22 cellular contexts compared by ENCODE assay signal in genomic region chr9:131823701-131824146, GRCh38.
A peak's percentile ranks its signal among the peaks of the same experiment; 100 is the strongest.
DNase-seq lines count a peak whose midpoint lies in the region; ATAC-seq, FAIRE-seq and TF ChIP-seq lines count a peak whose summit lies in the region.
"Had no signal": no experiment of that assay in that cellular context is flagged by ENCODE, and none has a peak within 500 bp of the region (broad histone marks: within the 10 kb centered on the region; RNA-seq: fewer than 3 reads in every experiment).

No MANE protein-coding gene starts in this region.

- H3K4ac ChIP-seq in H1 (replicated peaks; ENCODE audit: insufficient read length, low read depth, low read length): no peak overlapping the region

- FAIRE-seq in H1 (lab: Jason Lieb, UNC): no peak
- FAIRE-seq: D721Med, G401.6, GM12891, HepG2, HTR-8/SVneo had no signal

- H3K27me3 ChIP-seq in H7 (ENCODE audit: control insufficient read depth, insufficient read depth, low read length) (no peaks in the 10 kb centered on the region), H1 (replicated peaks in 1 of 4; ENCODE audit: control insufficient read depth in 3 of 4, extremely low read depth in 1 of 4, insufficient read depth in 3 of 4, low read length in 3 of 4) (no peaks in the 10 kb centered on the region), colonic mucosa (no peaks in the 10 kb centered on the region)

- TF ChIP-seq CTCF in H1 (IDR thresholded peaks at IDR 0.05; ENCODE audit: control extremely low read depth in 1 of 3, insufficient read depth in 1 of 3, low read depth in 1 of 3, low read length in 3 of 3): no peak
- no peak for TF ChIP-seq CTCF in neural crest cell (conservative IDR thresholded peaks at IDR 0.05)
- no peak for TF ChIP-seq CTCF in colonic mucosa (IDR thresholded peaks at IDR 0.05)

- H2AK5ac ChIP-seq in H1 (ENCODE audit: low read depth, low read length): no peak overlapping the region

- no peak overlapping the region for H3K56ac ChIP-seq in H1 (replicated peaks; ENCODE audit: insufficient read length, low read depth, low read length)

- no peak overlapping the region for H2BK15ac ChIP-seq in H1 (ENCODE audit: low read length)

- no peak overlapping the region for H2AFZ ChIP-seq in H1 (ENCODE audit: low read length)

- POLR2A ChIA-PET in H1 (lab: Charles Lee; ENCODE audit: partially characterized antibody): no interaction called here

- no peak overlapping the region for H3K23ac ChIP-seq in H1 (ENCODE audit: insufficient read length)

- H3K4me1 Mint-ChIP-seq in neural crest cell: peaks cover 20% of the 10 kb centered on the region
- no peaks in the 10 kb centered on the region for H3K4me1 Mint-ChIP-seq in stimulated activated effector memory CD8-positive, alpha-beta T cell treated with anti-CD3 and anti-CD28 coated beads, Interleukin-12 subunit alpha, Interleukin-12 subunit beta, amount 100 ng/mL, for 72 hours
- H3K4me1 Mint-ChIP-seq: B cell had no signal

- 0 out of 2 replicates have a peak overlapping the region, but pooled peaks have one; percentile 13 for H2BK20ac ChIP-seq in H1 (ENCODE audit: low read length)

- H2BK5ac ChIP-seq in H1 (ENCODE audit: low read depth, low read length): no peak overlapping the region

- H3K36me3 Mint-ChIP-seq in neural crest cell (ENCODE audit: low read depth): no peaks in the 10 kb centered on the region
- H3K36me3 Mint-ChIP-seq in stimulated activated effector memory CD8-positive, alpha-beta T cell treated with anti-CD3 and anti-CD28 coated beads, Interleukin-12 subunit alpha, Interleukin-12 subunit beta, amount 100 ng/mL, for 72 hours: no peaks in the 10 kb centered on the region

- H3K27ac Mint-ChIP-seq in neural crest cell (ENCODE audit: unreplicated experiment): no peak overlapping the region
- no peak overlapping the region for H3K27ac Mint-ChIP-seq in stimulated activated effector memory CD8-positive, alpha-beta T cell treated with anti-CD3 and anti-CD28 coated beads, Interleukin-12 subunit alpha, Interleukin-12 subunit beta, amount 100 ng/mL, for 72 hours
- H3K27ac Mint-ChIP-seq: B cell; CD4-positive, alpha-beta T cell; HFFc6 had no signal

- DNase-seq in H7 (peak; percentile 65), H1 (ENCODE audit: low read depth in 1 of 2, low spot score in 2 of 2) (no peak), neural crest cell (ENCODE audit: low read depth, low spot score) (peak; percentile 32), colonic mucosa (no peak), AML-193 (lab: John Stamatoyannopoulos, UW) (no peak), activated gamma-delta T cell (lab: John Stamatoyannopoulos, UW) (no peak)
- DNase-seq in stimulated activated effector memory CD8-positive, alpha-beta T cell treated with anti-CD3 and anti-CD28 coated beads, Interleukin-12 subunit alpha, Interleukin-12 subunit beta, amount 100 ng/mL, for 72 hours (ENCODE audit: low spot score in 2 of 2): no peak
- DNase-seq: ACHN; C1 segment of cervical spinal cord; CD4-positive, alpha-beta T cell; DMS153; DMS79 treated with DMSO at 0.1 percent for 48 hours; EL; GOT3; HCEC 1CT; HFFc6 had no signal

- no peak overlapping the region for H3K18ac ChIP-seq in H1 (ENCODE audit: extremely low read depth, low read length)

- no peaks in the 10 kb centered on the region for H3K9me3 Mint-ChIP-seq in neural crest cell
- no peaks in the 10 kb centered on the region for H3K9me3 Mint-ChIP-seq in stimulated activated effector memory CD8-positive, alpha-beta T cell treated with anti-CD3 and anti-CD28 coated beads, Interleukin-12 subunit alpha, Interleukin-12 subunit beta, amount 100 ng/mL, for 72 hours
- H3K9me3 Mint-ChIP-seq: CD4-positive, alpha-beta T cell; HFFc6 had no signal

- H3K9ac ChIP-seq in H1 (replicated peaks in 1 of 4; ENCODE audit: extremely low read depth in 1 of 4, low read depth in 3 of 4, low read length in 3 of 4) (no peak overlapping the region), colonic mucosa (ENCODE audit: low read depth in 2 of 2, low read length in 2 of 2) (no peak overlapping the region)

- no peaks in the 10 kb centered on the region for H3K79me2 ChIP-seq in H1 (ENCODE audit: control insufficient read depth in 1 of 2, insufficient read depth in 2 of 2, low read length in 2 of 2)

- no peak overlapping the region for H3K4me2 ChIP-seq in H1 (ENCODE audit: insufficient read depth in 1 of 2, low read depth in 2 of 2, low read length in 2 of 2)

- H3K4me3 Mint-ChIP-seq in neural crest cell: no peak overlapping the region
- H3K4me3 Mint-ChIP-seq in stimulated activated effector memory CD8-positive, alpha-beta T cell treated with anti-CD3 and anti-CD28 coated beads, Interleukin-12 subunit alpha, Interleukin-12 subunit beta, amount 100 ng/mL, for 72 hours: no peak overlapping the region
- H3K4me3 Mint-ChIP-seq: B cell; CD4-positive, alpha-beta T cell; HFFc6 had no signal

- H4K5ac ChIP-seq in H1 (ENCODE audit: insufficient read length, low read depth, low read length): no peak overlapping the region

- 90% methylated on average over 32 of the region's 35 CpGs; no CpG with 5 or more reads in 1 of the 2 experiments for WGBS in H1 (ENCODE audit: extremely low coverage in 1 of 2, insufficient coverage in 1 of 2, insufficient read length in 1 of 2, insufficient replicate concordance in 2 of 2, low coverage in 1 of 2, low lambda C conversion rate in 2 of 2, missing lambda C conversion rate in 1 of 2), 2 experiments

- H3K9me3 ChIP-seq in H1 (ENCODE audit: insufficient read depth in 2 of 2, low read depth in 1 of 2, low read length in 1 of 2): no peaks in the 10 kb centered on the region
- H3K9me3 ChIP-seq in colonic mucosa: no peaks in the 10 kb centered on the region

- no peak for TF ChIP-seq RAD21 in H1 (IDR thresholded peaks at IDR 0.05 in 1 of 2, conservative IDR thresholded peaks at IDR 0.05 in 1 of 2; ENCODE audit: low read depth in 2 of 2, low read length in 2 of 2)

- CTCF ChIA-PET in H1 (lab: Charles Lee; ENCODE audit: partially characterized antibody): interaction anchor here (0.9 to 4.9 kb wide), 6 partner anchors 10 to 42 kb away, joined by 3 to 17 read pairs (median 4); no protein-coding TSS in a partner anchor

- H3K27ac ChIP-seq in H1 (ENCODE audit: low read depth, low read length) (no peak overlapping the region), colonic mucosa (no peak overlapping the region)

- no peak overlapping the region for H2BK120ac ChIP-seq in H1 (replicated peaks; ENCODE audit: low read depth, low read length)

- no peaks in the 10 kb centered on the region for H4K20me1 ChIP-seq in H1 (replicated peaks in 1 of 2; ENCODE audit: control insufficient read depth in 1 of 2, insufficient read depth in 2 of 2, low read length in 2 of 2)

- no peaks in the 10 kb centered on the region for H3K79me1 ChIP-seq in H1 (ENCODE audit: low read depth, low read length)

- no peak for TF ChIP-seq POLR2A in H1 (IDR thresholded peaks at IDR 0.05; ENCODE audit: control extremely low read depth in 1 of 2, low read depth in 2 of 2, low read length in 2 of 2)

- H3K4me3 ChIP-seq in H7 (ENCODE audit: insufficient read depth, low read depth, low read length): no peak overlapping the region
- H3K4me3 ChIP-seq in H1 (ENCODE audit: extremely low read depth in 1 of 4, insufficient read depth in 2 of 4, low read depth in 3 of 4, low read length in 4 of 4): no peak overlapping the region
- no peak overlapping the region for H3K4me3 ChIP-seq in colonic mucosa

- no peak overlapping the region for H4K91ac ChIP-seq in H1 (replicated peaks; ENCODE audit: insufficient read length, low read length)

- intact Hi-C loops in colonic mucosa (cut with DNase I): no loop called here

- no peaks in the 10 kb centered on the region for H3K36me3 ChIP-seq in H7 (replicated peaks; ENCODE audit: control insufficient read depth, insufficient read depth, low read length)
- H3K36me3 ChIP-seq in H1 (ENCODE audit: control insufficient read depth in 2 of 4, insufficient read depth in 4 of 4, low read length in 3 of 4): no peaks in the 10 kb centered on the region
- no peaks in the 10 kb centered on the region for H3K36me3 ChIP-seq in colonic mucosa

- ATAC-seq in stimulated activated effector memory CD8-positive, alpha-beta T cell treated with anti-CD3 and anti-CD28 coated beads, Interleukin-12 subunit alpha, Interleukin-12 subunit beta, amount 100 ng/mL, for 72 hours: peak; percentile 21

- peaks cover 8% of the 10 kb centered on the region for H3K27me3 Mint-ChIP-seq in neural crest cell (ENCODE audit: low read depth)

- peak overlapping the region; percentile 53; the same call in 1 of the 2 replicates for H4K8ac ChIP-seq in H1 (ENCODE audit: extremely low read depth, insufficient read depth, low read length)

- no peak for TF ChIP-seq EP300 in H1 (IDR thresholded peaks at IDR 0.05; ENCODE audit: borderline replicate concordance in 1 of 2, low read depth in 2 of 2, low read length in 2 of 2)

- no peak overlapping the region for H2BK12ac ChIP-seq in H1 (ENCODE audit: low read depth, low read length)

- H3K14ac ChIP-seq in H1 (ENCODE audit: insufficient read length): no peak overlapping the region

- H3K4me1 ChIP-seq in H1 (replicated peaks in 1 of 4; ENCODE audit: control insufficient read depth in 3 of 4, insufficient read depth in 4 of 4, low read length in 3 of 4) (no peaks in the 10 kb centered on the region), colonic mucosa (no peaks in the 10 kb centered on the region)

- no peaks in the 10 kb centered on the region for H3K23me2 ChIP-seq in H1 (ENCODE audit: low read depth, low read length)

TF ChIP-seq in H1, 55 proteins besides CTCF, POLR2A, EP300 and RAD21 (continues in another document):
- TF ChIP-seq POU5F1 (IDR thresholded peaks at IDR 0.05; ENCODE audit: low read depth, low read length): no peak
- TF ChIP-seq EGR1 (IDR thresholded peaks at IDR 0.05; ENCODE audit: borderline replicate concordance, low read depth, low read length): no peak
- TF ChIP-seq CHD1 (IDR thresholded peaks at IDR 0.05; ENCODE audit: low read depth, low read length): no peak
- no peak for TF ChIP-seq TEAD4 (IDR thresholded peaks at IDR 0.05; ENCODE audit: low read depth, low read length)
- TF ChIP-seq, protein P1, sequence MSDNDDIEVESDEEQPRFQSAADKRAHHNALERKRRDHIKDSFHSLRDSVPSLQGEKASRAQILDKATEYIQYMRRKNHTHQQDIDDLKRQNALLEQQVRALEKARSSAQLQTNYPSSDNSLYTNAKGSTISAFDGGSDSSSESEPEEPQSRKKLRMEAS (IDR thresholded peaks at IDR 0.05): no peak
- no peak for TF ChIP-seq BACH1 (IDR thresholded peaks at IDR 0.05; ENCODE audit: low read length)
- TF ChIP-seq SRF (IDR thresholded peaks at IDR 0.05; ENCODE audit: low read depth, low read length): no peak
- no peak for TF ChIP-seq SUZ12 (IDR thresholded peaks at IDR 0.05; ENCODE audit: low read length)
- TF ChIP-seq SIRT6 (IDR thresholded peaks at IDR 0.05; ENCODE audit: low read length): no peak
- TF ChIP-seq SP4 (IDR thresholded peaks at IDR 0.05; ENCODE audit: low read length): no peak
- TF ChIP-seq RXRA (IDR thresholded peaks at IDR 0.05; ENCODE audit: insufficient read depth, low read depth, low read length): no peak
- TF ChIP-seq ATF3 (IDR thresholded peaks at IDR 0.05; ENCODE audit: insufficient read depth, low read depth, low read length): no peak

Comparison
In these comparisons a context has a peak if more than half of its experiments do, and no peak if none do; other contexts are left out.
1. DNase-seq: peak in H7 (single experiment) and neural crest cell (single experiment); none in H1 (0 of 2), stimulated activated effector memory CD8-positive, alpha-beta T cell treated with anti-CD3 and anti-CD28 coated beads, Interleukin-12 subunit alpha, Interleukin-12 subunit beta, amount 100 ng/mL, for 72 hours (0 of 2), colonic mucosa (single experiment), AML-193 (0 of 2) and activated gamma-delta T cell (single experiment).